Comparison of ENCODE assay signal across 18 cellular contexts in the genomic region with DNA sequence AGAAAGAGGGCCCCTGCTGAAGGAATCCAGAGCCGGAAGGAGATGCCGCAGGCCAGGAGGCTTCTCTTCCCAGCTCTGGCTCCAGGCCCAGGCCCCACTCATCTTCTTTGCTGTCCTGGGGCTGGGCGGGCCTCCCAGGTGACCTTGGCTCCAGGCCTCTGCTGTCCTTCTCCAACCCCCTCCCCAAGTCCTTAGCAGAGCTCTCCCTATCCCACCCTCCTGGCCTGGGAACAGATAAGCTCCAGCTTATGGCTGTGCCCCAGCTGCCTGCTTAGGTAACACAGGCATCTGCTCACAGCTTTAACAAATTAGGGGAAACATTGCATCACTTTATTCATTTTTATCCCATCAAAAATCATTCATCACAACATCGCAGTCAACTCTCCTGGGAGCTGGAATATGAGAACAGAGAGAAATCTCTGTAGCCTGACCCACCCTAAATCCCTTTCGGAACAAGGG.
A peak's percentile ranks its signal among the peaks of the same experiment; 100 is the strongest.
DNase-seq lines count a peak whose midpoint lies in the region; ATAC-seq and TF ChIP-seq lines count a peak whose summit lies in the region.
"Had no signal": no experiment of that assay in that cellular context is flagged by ENCODE, and none has a peak within 500 bp of the region (broad histone marks: within the 10 kb centered on the region; RNA-seq: fewer than 3 reads in every experiment).

No MANE protein-coding gene starts in this region.

- ATAC-seq in SK-N-SH treated with all-trans-retinoic acid at 6 μM for 48 hours (no peak), HG03196 (IDR thresholded peaks at IDR 0.05; ENCODE audit: unreplicated experiment) (no peak)
- ATAC-seq: activated CD8-positive, alpha-beta T cell treated with anti-CD3 and anti-CD28 coated beads for 36 hours; GM23338 had no signal

- H3K9me3 ChIP-seq in GM23248 (ENCODE audit: low read depth) (no peaks in the 10 kb centered on the region), breast epithelium (no peaks in the 10 kb centered on the region)
- H3K9me3 ChIP-seq: BLaER1, tibial artery had no signal

- H3K79me2 ChIP-seq in GM23248 (ENCODE audit: insufficient read depth) = no peaks in the 10 kb centered on the region
- H3K79me2 ChIP-seq: parathyroid adenoma had no signal

- intact Hi-C loops in posterior vena cava (cut with DNase I) (loop anchor here in 1 of 2 donors (5.0 kb wide), 1 partner anchor 42 kb away; no protein-coding TSS in a partner anchor), breast epithelium (cut with DNase I; ENCODE audit: low total_unique reads) (no loop called here)

- H3K9ac ChIP-seq in GM23248 = no peak overlapping the region
- H3K9ac ChIP-seq: BLaER1, parathyroid adenoma had no signal

- no peaks in the 10 kb centered on the region for H3K4me1 ChIP-seq in GM23248 (ENCODE audit: insufficient read depth)
- no peaks in the 10 kb centered on the region for H3K4me1 ChIP-seq in breast epithelium
- H3K4me1 ChIP-seq: parathyroid adenoma had no signal

- no peaks in the 10 kb centered on the region for H3F3A ChIP-seq in GM23248 (ENCODE audit: insufficient read depth)

- no peak overlapping the region for H2AFZ ChIP-seq in GM23248
- H2AFZ ChIP-seq: GM23338, parathyroid adenoma had no signal

- H3K9me2 ChIP-seq in GM23248 (ENCODE audit: insufficient read depth) = no peaks in the 10 kb centered on the region

- 27 to 45% methylated on average over 5 of the region's 5 CpGs for WGBS in GM23248 (ENCODE audit: low coverage in 1 of 2, low lambda C conversion rate in 2 of 2, missing lambda C conversion rate in 2 of 2), 2 experiments

- H3K27ac ChIP-seq in GM23248 (no peak overlapping the region), breast epithelium (peak overlapping the region in 1 of 2 donors; percentile 77)
- H3K27ac ChIP-seq: BLaER1, parathyroid adenoma, tibial artery had no signal

- no peaks in the 10 kb centered on the region for H4K20me1 ChIP-seq in GM23248 (ENCODE audit: insufficient read depth)

- TF ChIP-seq POLR2A in breast epithelium (IDR thresholded peaks at IDR 0.05) = no peak

- H3K4me3 ChIP-seq in GM23248 = no peak overlapping the region
- H3K4me3 ChIP-seq in breast epithelium = no peak overlapping the region
- H3K4me3 ChIP-seq: BLaER1, GM23338, tibial artery had no signal

- peak in 1 of 3 donors; percentile 21 for TF ChIP-seq CTCF in breast epithelium (IDR thresholded peaks at IDR 0.05)

- in situ Hi-C loops in GM23248 (cut with MboI) = no loop called here

- peak; percentile 28 for DNase-seq in GM23248
- peak; percentile 55 for DNase-seq in fibroblast of gingiva (ENCODE audit: low read depth)
- DNase-seq in posterior vena cava (ENCODE audit: low spot score) = peak; percentile 57
- no peak for DNase-seq in breast epithelium (ENCODE audit: low spot score in 2 of 2)
- no peak for DNase-seq in NCI-H2029 (lab: John Stamatoyannopoulos, UW)
- DNase-seq in activated CD4-positive, alpha-beta T cell treated with anti-CD3 and anti-CD28 coated beads, Interleukin-2, amount 50 U/mL, for 1 hour = no peak
- DNase-seq: activated naive CD8-positive, alpha-beta T cell treated with anti-CD3 and anti-CD28 coated beads for 36 hours; activated T-cell treated with anti-CD3 and anti-CD28 coated beads, Interleukin-2, amount 50 U/mL, for 48 hours; effector memory CD4-positive, alpha-beta T cell; NCI-H2107; NCI-H774; tibial artery had no signal

- H3K27me3 ChIP-seq in GM23248 (replicated peaks; ENCODE audit: insufficient read depth) (peaks cover 13% of the 10 kb centered on the region), breast epithelium (no peaks in the 10 kb centered on the region)
- H3K27me3 ChIP-seq: BLaER1, tibial artery had no signal

- no peaks in the 10 kb centered on the region for H3K36me3 ChIP-seq in GM23248 (ENCODE audit: low read depth)
- no peaks in the 10 kb centered on the region for H3K36me3 ChIP-seq in breast epithelium
- H3K36me3 ChIP-seq: BLaER1, tibial artery had no signal

- H3K4me2 ChIP-seq in GM23248 (ENCODE audit: unreplicated experiment) = no peak overlapping the region
- H3K4me2 ChIP-seq: BLaER1, GM23338 had no signal

TF ChIP-seq in SK-N-SH treated with all-trans-retinoic acid at 6 μM for 48 hours, 23 proteins besides CTCF, POLR2A, EP300 and RAD21:
- TF ChIP-seq TCF4 (CRISPR knock-in tag; IDR thresholded peaks at IDR 0.05; ENCODE audit: borderline replicate concordance) (peak; percentile 53; the same call in 1 of the 2 replicates), ESRRG (CRISPR knock-in tag; IDR thresholded peaks at IDR 0.05) (no peak)

Comparison
In these comparisons a context has a peak if more than half of its experiments do, and no peak if none do; other contexts are left out.
1. DNase-seq: peak in GM23248 (single experiment), fibroblast of gingiva (single experiment) and posterior vena cava (single experiment); none in breast epithelium (0 of 2), NCI-H2029 (single experiment) and activated CD4-positive, alpha-beta T cell treated with anti-CD3 and anti-CD28 coated beads, Interleukin-2, amount 50 U/mL, for 1 hour (single experiment).